20 cellular contexts compared by ENCODE assay signal in genomic region chr7:30909431-30909830, GRCh38. TPM values are rescaled to one million over a fixed set of nuclear protein-coding genes. Genes with fewer than 3 reads are reported as not detected.
"Had no signal": no experiment of that assay in that cellular context is flagged by ENCODE, and none has a peak within 500 bp of the region (broad histone marks: within the 10 kb centered on the region; RNA-seq: fewer than 3 reads in every experiment).

No MANE protein-coding gene starts in this region.

- H3K4me3 Mint-ChIP-seq: activated CD4-positive, alpha-beta T cell treated with anti-CD3 and anti-CD28 coated beads, Interleukin-2, amount 10 ng/mL, durations not matched to agents 7 days and 5 days; activated naive CD4-positive, alpha-beta T cell treated with anti-CD3 and anti-CD28 coated beads for 36 hours; activated T-cell treated with anti-CD3 and anti-CD28 coated beads, Interleukin-2, amount 50 U/mL, for 4 hours; stimulated activated effector memory CD8-positive, alpha-beta T cell treated with anti-CD3 and anti-CD28 coated beads, Interleukin-12 subunit alpha, Interleukin-12 subunit beta, amount 100 ng/mL, for 72 hours had no signal

- H3K4me2 ChIP-seq: smooth muscle cell had no signal

- H3K27me3 ChIP-seq: gastrocnemius medialis, heart right ventricle, right lobe of liver had no signal

- H3K4me1 ChIP-seq: right lobe of liver had no signal

- H3K36me3 Mint-ChIP-seq: stimulated activated effector memory CD8-positive, alpha-beta T cell treated with anti-CD3 and anti-CD28 coated beads, Interleukin-12 subunit alpha, Interleukin-12 subunit beta, amount 100 ng/mL, for 72 hours had no signal

- H3K4me1 Mint-ChIP-seq: activated CD4-positive, alpha-beta T cell treated with anti-CD3 and anti-CD28 coated beads, Interleukin-2, amount 10 ng/mL, durations not matched to agents 7 days and 5 days; stimulated activated effector memory CD8-positive, alpha-beta T cell treated with anti-CD3 and anti-CD28 coated beads, Interleukin-12 subunit alpha, Interleukin-12 subunit beta, amount 100 ng/mL, for 72 hours had no signal

- H3K27ac ChIP-seq: right lobe of liver had no signal

- DNase-seq: activated CD4-positive, alpha-beta T cell treated with anti-CD3 and anti-CD28 coated beads, Interleukin-2, amount 10 ng/mL, durations not matched to agents 7 days and 5 days; activated CD8-positive, alpha-beta memory T cell treated with anti-CD3 and anti-CD28 coated beads, Interleukin-2, amount 50 U/mL, for 4 hours; activated naive CD4-positive, alpha-beta T cell treated with anti-CD3 and anti-CD28 coated beads for 36 hours; activated T-cell treated with anti-CD3 and anti-CD28 coated beads, Interleukin-2, amount 50 U/mL, for 4 hours; effector CD4-positive, alpha-beta T cell; gastrocnemius medialis; kidney glomerular epithelial cell; right lobe of liver; stimulated activated CD4-positive, alpha-beta T cell treated with anti-CD3 and anti-CD28 coated beads, Interleukin-4, amount 100 ng/mL, for 24 hours; stomach; T-helper 1 cell had no signal

- H3K36me3 ChIP-seq: gastrocnemius medialis, heart right ventricle, right lobe of liver, stomach had no signal

- H3K4me3 ChIP-seq: gastrocnemius medialis, heart right ventricle, right lobe of liver, smooth muscle cell, stomach had no signal

- H3K9me3 ChIP-seq: gastrocnemius medialis, heart right ventricle, right lobe of liver, stomach had no signal

- H3K27ac Mint-ChIP-seq: activated CD4-positive, alpha-beta T cell treated with anti-CD3 and anti-CD28 coated beads, Interleukin-2, amount 10 ng/mL, durations not matched to agents 7 days and 5 days; activated naive CD4-positive, alpha-beta T cell treated with anti-CD3 and anti-CD28 coated beads for 36 hours; progenitor cell of endocrine pancreas; stimulated activated effector memory CD8-positive, alpha-beta T cell treated with anti-CD3 and anti-CD28 coated beads, Interleukin-12 subunit alpha, Interleukin-12 subunit beta, amount 100 ng/mL, for 72 hours had no signal

- ATAC-seq: activated CD4-positive, CD25-positive, alpha-beta regulatory T cell treated with anti-CD3 and anti-CD28 coated beads, Interleukin-2, amount 50 U/mL, for 24 hours; activated T-cell treated with anti-CD3 and anti-CD28 coated beads, Interleukin-2, amount 50 U/mL, for 4 hours; gastrocnemius medialis; heart right ventricle; right lobe of liver; stimulated activated effector memory CD8-positive, alpha-beta T cell treated with anti-CD3 and anti-CD28 coated beads, Interleukin-12 subunit alpha, Interleukin-12 subunit beta, amount 100 ng/mL, for 72 hours had no signal

- H3K27me3 Mint-ChIP-seq: activated CD4-positive, alpha-beta T cell treated with anti-CD3 and anti-CD28 coated beads, Interleukin-2, amount 10 ng/mL, durations not matched to agents 7 days and 5 days had no signal

- H3K9me3 Mint-ChIP-seq: activated CD4-positive, alpha-beta T cell treated with anti-CD3 and anti-CD28 coated beads, Interleukin-2, amount 10 ng/mL, durations not matched to agents 7 days and 5 days; activated naive CD4-positive, alpha-beta T cell treated with anti-CD3 and anti-CD28 coated beads for 36 hours; activated T-cell treated with anti-CD3 and anti-CD28 coated beads, Interleukin-2, amount 50 U/mL, for 4 hours; stimulated activated effector memory CD8-positive, alpha-beta T cell treated with anti-CD3 and anti-CD28 coated beads, Interleukin-12 subunit alpha, Interleukin-12 subunit beta, amount 100 ng/mL, for 72 hours had no signal

RNA-seq across cellular contexts. Expression of gene GHRHR, which starts 54.3 kb away (rescaled TPM):
- total RNA-seq: activated CD4-positive, alpha-beta T cell treated with anti-CD3 and anti-CD28 coated beads, Interleukin-2, amount 10 ng/mL, durations not matched to agents 7 days and 5 days; activated naive CD4-positive, alpha-beta T cell treated with anti-CD3 and anti-CD28 coated beads for 36 hours; activated T-cell treated with anti-CD3 and anti-CD28 coated beads, Interleukin-2, amount 50 U/mL, for 4 hours; gastrocnemius medialis; heart right ventricle; lung microvascular endothelial cell; osteoblast; progenitor cell of endocrine pancreas; smooth muscle cell; stomach had no signal
- polyA plus RNA-seq: esophagus, heart right ventricle, neural cell, smooth muscle cell had no signal
